12 cellular contexts compared by ENCODE assay signal in the genomic region with DNA sequence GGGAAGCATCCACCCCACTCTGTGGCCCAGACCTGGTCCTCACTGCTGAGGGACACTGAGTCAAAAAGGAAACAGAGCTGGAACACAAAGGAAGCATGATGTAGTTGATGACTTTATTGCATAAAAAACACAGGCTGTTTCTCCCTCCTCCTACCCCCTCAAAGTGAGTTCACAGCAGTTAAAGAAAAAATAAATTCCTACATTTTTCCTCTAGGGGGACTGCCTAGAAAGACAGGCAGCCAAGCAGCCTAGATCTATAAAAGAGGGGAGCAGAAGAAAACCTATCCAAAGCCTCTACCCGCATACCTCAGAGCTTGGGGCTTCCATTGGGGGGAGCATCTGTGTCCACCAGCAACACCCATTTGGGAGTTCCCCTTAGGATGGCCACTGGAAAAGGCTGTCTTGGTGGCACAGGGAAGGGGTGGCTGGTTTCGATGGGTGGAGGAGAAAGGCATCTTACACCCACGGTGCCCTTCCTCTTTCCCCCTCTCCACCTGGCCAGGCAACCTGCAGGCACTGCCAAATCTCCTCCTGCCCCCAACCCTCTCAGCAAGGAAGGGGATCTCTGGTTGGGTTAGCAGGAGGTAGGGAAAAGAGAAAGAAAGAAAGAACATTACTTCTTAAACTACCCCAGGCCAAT. TPM values are rescaled to one million over a fixed set of nuclear protein-coding genes. Genes with fewer than 3 reads are reported as not detected.
DNase-seq lines count a peak whose midpoint lies in the region; ATAC-seq, FAIRE-seq and TF ChIP-seq lines count a peak whose summit lies in the region.
"Had no signal": no experiment of that assay in that cellular context is flagged by ENCODE, and none has a peak within 500 bp of the region (broad histone marks: within the 10 kb centered on the region; RNA-seq: fewer than 3 reads in every experiment).

No MANE protein-coding gene starts in this region.

- H3K27me3 Mint-ChIP-seq in activated CD4-positive, alpha-beta T cell treated with anti-CD3 and anti-CD28 coated beads, Interleukin-2, amount 10 ng/mL, durations not matched to agents 24 days and 14 days = peaks cover 49% of the 10 kb centered on the region
- H3K27me3 Mint-ChIP-seq in endothelial cell (ENCODE audit: unreplicated experiment) = peaks cover 6% of the 10 kb centered on the region

- intact Hi-C loops in activated CD4-positive, alpha-beta T cell treated with anti-CD3 and anti-CD28 coated beads, Interleukin-2, amount 10 ng/mL, durations not matched to agents 24 days and 14 days (cut with micrococcal nuclease) = loop anchor here (5.0 kb wide), 1 partner anchor 167 kb away; no protein-coding TSS in a partner anchor

- H3K4me1 Mint-ChIP-seq in activated CD4-positive, alpha-beta T cell treated with anti-CD3 and anti-CD28 coated beads, Interleukin-2, amount 10 ng/mL, durations not matched to agents 24 days and 14 days = peaks cover 29% of the 10 kb centered on the region
- peaks cover 41% of the 10 kb centered on the region for H3K4me1 Mint-ChIP-seq in endothelial cell (ENCODE audit: unreplicated experiment)

- no peak overlapping the region for H3K4me3 Mint-ChIP-seq in activated CD4-positive, alpha-beta T cell treated with anti-CD3 and anti-CD28 coated beads, Interleukin-2, amount 10 ng/mL, durations not matched to agents 24 days and 14 days
- H3K4me3 Mint-ChIP-seq in endothelial cell (ENCODE audit: unreplicated experiment) = no peak overlapping the region
- H3K4me3 Mint-ChIP-seq: CD8-positive, alpha-beta T cell had no signal

- no peak for ATAC-seq in GM21360 (IDR thresholded peaks at IDR 0.05; ENCODE audit: unreplicated experiment)
- ATAC-seq: CD8-positive, alpha-beta T cell had no signal

- H3K36me3 Mint-ChIP-seq in activated CD4-positive, alpha-beta T cell treated with anti-CD3 and anti-CD28 coated beads, Interleukin-2, amount 10 ng/mL, durations not matched to agents 24 days and 14 days (ENCODE audit: low read depth) = peaks cover 2% of the 10 kb centered on the region
- peaks cover 4% of the 10 kb centered on the region for H3K36me3 Mint-ChIP-seq in endothelial cell (ENCODE audit: low read depth, unreplicated experiment)
- H3K36me3 Mint-ChIP-seq: CD8-positive, alpha-beta T cell had no signal

- peak; percentile 63 for TF ChIP-seq CTCF in endothelial cell (IDR thresholded peaks at IDR 0.05; ENCODE audit: unreplicated experiment)

- peak; percentile 57 for DNase-seq in activated CD4-positive, alpha-beta T cell treated with anti-CD3 and anti-CD28 coated beads, Interleukin-2, amount 10 ng/mL, durations not matched to agents 24 days and 14 days
- DNase-seq in activated CD4-positive, alpha-beta T cell treated with anti-CD3 and anti-CD28 coated beads for 48 hours = no peak
- peak; percentile 47 for DNase-seq in NCI-H69 (lab: John Stamatoyannopoulos, UW)
- DNase-seq in endothelial cell (ENCODE audit: low spot score) = no peak
- DNase-seq in urothelium cell line (ENCODE audit: low spot score) = peak; percentile 32
- DNase-seq in activated effector memory CD4-positive, alpha-beta T cell treated with anti-CD3 and anti-CD28 coated beads, Interleukin-2, amount 50 U/mL, for 16 hours = no peak
- DNase-seq in SHP77 treated with DMSO at 0.1 percent for 48 hours (lab: John Stamatoyannopoulos, UW) = no peak
- DNase-seq: CD8-positive, alpha-beta T cell; central memory CD4-positive, alpha-beta T cell; NCI-H446 had no signal

- no peaks in the 10 kb centered on the region for H3K9me3 Mint-ChIP-seq in activated CD4-positive, alpha-beta T cell treated with anti-CD3 and anti-CD28 coated beads, Interleukin-2, amount 10 ng/mL, durations not matched to agents 24 days and 14 days
- H3K9me3 Mint-ChIP-seq in endothelial cell (ENCODE audit: unreplicated experiment) = no peaks in the 10 kb centered on the region
- H3K9me3 Mint-ChIP-seq: CD8-positive, alpha-beta T cell had no signal

- no peak overlapping the region for H3K27ac Mint-ChIP-seq in activated CD4-positive, alpha-beta T cell treated with anti-CD3 and anti-CD28 coated beads, Interleukin-2, amount 10 ng/mL, durations not matched to agents 24 days and 14 days
- H3K27ac Mint-ChIP-seq in endothelial cell (ENCODE audit: unreplicated experiment) = no peak overlapping the region
- H3K27ac Mint-ChIP-seq: CD8-positive, alpha-beta T cell had no signal

- no peak for FAIRE-seq in urothelium cell line (lab: Jason Lieb, UNC)
- FAIRE-seq: keratinocyte had no signal

RNA-seq across cellular contexts. Expression of a gene that starts 3.9 kb away (rescaled TPM):
- total RNA-seq in activated CD4-positive, alpha-beta T cell treated with anti-CD3 and anti-CD28 coated beads, Interleukin-2, amount 10 ng/mL, durations not matched to agents 24 days and 14 days = 24.3 and 24.8 TPM in 2 replicates
- total RNA-seq in endothelial cell (ENCODE audit: unreplicated experiment) = 44.8 TPM

RNA-seq across cellular contexts. Expression of a gene that starts 6.0 kb away (rescaled TPM):
- 0.05 TPM in 2 replicates for total RNA-seq in activated CD4-positive, alpha-beta T cell treated with anti-CD3 and anti-CD28 coated beads, Interleukin-2, amount 10 ng/mL, durations not matched to agents 24 days and 14 days
- 30.7 TPM for total RNA-seq in endothelial cell (ENCODE audit: unreplicated experiment)

RNA-seq across cellular contexts. Expression of a gene that starts 13.5 kb away (rescaled TPM):
- total RNA-seq in activated CD4-positive, alpha-beta T cell treated with anti-CD3 and anti-CD28 coated beads, Interleukin-2, amount 10 ng/mL, durations not matched to agents 24 days and 14 days = 0.33 and 0.44 TPM in 2 replicates
- total RNA-seq in endothelial cell (ENCODE audit: unreplicated experiment) = 1.0 TPM

RNA-seq across cellular contexts. Expression of a gene that starts 13.6 kb away (rescaled TPM):
- total RNA-seq in activated CD4-positive, alpha-beta T cell treated with anti-CD3 and anti-CD28 coated beads, Interleukin-2, amount 10 ng/mL, durations not matched to agents 24 days and 14 days = 55.0 and 58.3 TPM in 2 replicates
- total RNA-seq in endothelial cell (ENCODE audit: unreplicated experiment) = 56.3 TPM

RNA-seq across cellular contexts. Expression of a gene that starts 23.3 kb away (rescaled TPM):
- 18.1 and 18.4 TPM in 2 replicates for total RNA-seq in activated CD4-positive, alpha-beta T cell treated with anti-CD3 and anti-CD28 coated beads, Interleukin-2, amount 10 ng/mL, durations not matched to agents 24 days and 14 days
- 28.0 TPM for total RNA-seq in endothelial cell (ENCODE audit: unreplicated experiment)

Comparison
In these comparisons a context has a peak if more than half of its experiments do, and no peak if none do; other contexts are left out.
1. DNase-seq: peak in activated CD4-positive, alpha-beta T cell treated with anti-CD3 and anti-CD28 coated beads, Interleukin-2, amount 10 ng/mL, durations not matched to agents 24 days and 14 days (single experiment), NCI-H69 (single experiment) and urothelium cell line (single experiment); none in activated CD4-positive, alpha-beta T cell treated with anti-CD3 and anti-CD28 coated beads for 48 hours (single experiment), endothelial cell (single experiment), activated effector memory CD4-positive, alpha-beta T cell treated with anti-CD3 and anti-CD28 coated beads, Interleukin-2, amount 50 U/mL, for 16 hours (single experiment) and SHP77 treated with DMSO at 0.1 percent for 48 hours (single experiment).
2. RNA of a gene that starts 6.0 kb away (total RNA-seq): 30.7 TPM in endothelial cell (single experiment); 0.05 TPM in activated CD4-positive, alpha-beta T cell treated with anti-CD3 and anti-CD28 coated beads, Interleukin-2, amount 10 ng/mL, durations not matched to agents 24 days and 14 days; every median in the first group is over 10 times any median in the second.